In genomic region chrX:135973548-135974278, GRCh38 we compare ENCODE assay signal across 8 cellular contexts. TPM values are rescaled to one million over a fixed set of nuclear protein-coding genes. Genes with fewer than 3 reads are reported as not detected.
DNase-seq lines count a peak whose midpoint lies in the region; TF ChIP-seq lines count a peak whose summit lies in the region.

Gene MMGT1 (minus strand): TSS chrX:135973988. CDS start chrX:135973675, 313 bp downstream.

- peaks cover 0 to 2% of the 10 kb centered on the region in 2 experiments for H3K36me3 ChIP-seq in SK-N-SH (replicated peaks in 1 of 2; ENCODE audit: control insufficient read depth in 1 of 2, insufficient read depth in 2 of 2, low read length in 1 of 2)

- POLR2A ChIA-PET in SK-N-SH (lab: Yijun Ruan, JAX): interaction anchor here (0.6 to 0.8 kb wide), 2 partner anchors 12 to 219 kb away, joined by 4 to 5 read pairs; partner anchors contain the start of gene SLC9A6

- peak within 1 kb of the TSS; percentile 98 for H3K4me3 Mint-ChIP-seq in HFFc6

- H3K4me1 ChIP-seq in SK-N-SH (ENCODE audit: control insufficient read depth in 1 of 2, insufficient read depth in 2 of 2, low read depth in 1 of 2, low read length in 1 of 2): peaks cover 0 to 2% of the 10 kb centered on the region in 2 experiments; a peak in 1 of 4 replicates

- 39% methylated on average over 41 of the region's 65 CpGs for WGBS in SK-N-SH (ENCODE audit: low lambda C conversion rate)

- peak within 1 kb of the TSS; percentile 86 for H3K9ac ChIP-seq in SK-N-SH

- H3K4me2 ChIP-seq in SK-N-SH: peak within 1 kb of the TSS; percentile 77

- no peak for TF ChIP-seq RAD21 in SK-N-SH (IDR thresholded peaks at IDR 0.05; ENCODE audit: low read length)

- peaks cover 46% of the 10 kb centered on the region for H3K79me2 ChIP-seq in SK-N-SH (ENCODE audit: insufficient read depth)

- no peaks in the 10 kb centered on the region for H3F3A ChIP-seq in SK-N-SH (replicated peaks; ENCODE audit: insufficient read depth)

- H3K36me3 Mint-ChIP-seq in HFFc6 (ENCODE audit: low read depth): no peaks in the 10 kb centered on the region

- peak within 1 kb of the TSS; percentile 93 for H3K27ac ChIP-seq in SK-N-SH (ENCODE audit: low read depth in 2 of 2, low read length in 1 of 2)

- no peak for TF ChIP-seq EP300 in SK-N-SH (IDR thresholded peaks at IDR 0.05; ENCODE audit: borderline replicate concordance in 1 of 2, low read depth in 1 of 2, low read length in 1 of 2)

- no peaks in the 10 kb centered on the region for H3K9me3 ChIP-seq in SK-N-SH

- peak within 1 kb of the TSS; percentile 99 for H3K27ac Mint-ChIP-seq in HFFc6

- peaks cover 2% of the 10 kb centered on the region; the same call in 1 of the 2 replicates for H3K27me3 Mint-ChIP-seq in HFFc6 (ENCODE audit: insufficient read depth)

- TF ChIP-seq CTCF in HFFc6 (IDR thresholded peaks at IDR 0.05) (no peak), SK-N-SH (IDR thresholded peaks at IDR 0.05) (no peak)

- DNase-seq in GM03348 (ENCODE audit: low spot score) (peak; percentile 95), HFFc6 (peak; percentile 82), NCI-H1048 (lab: John Stamatoyannopoulos, UW) (peak; percentile 30), SK-N-SH (peak; percentile 93), globus pallidus (ENCODE audit: low spot score) (peak; percentile 82), nucleus accumbens (lab: John Stamatoyannopoulos, UW) (peak in 55 of 56 donors; percentile 22 to 91 (median 82)), superior temporal gyrus (ENCODE audit: extremely low spot score) (peak; percentile 84)
- DNase-seq in activated naive CD4-positive, alpha-beta T cell treated with anti-CD3 and anti-CD28 coated beads, Interleukin-2, amount 50 U/mL, for 16 hours: peak; percentile 83

- H3K4me1 Mint-ChIP-seq in HFFc6 (ENCODE audit: low read depth): peaks cover 43% of the 10 kb centered on the region

- peaks cover 4% of the 10 kb centered on the region; the same call in 1 of the 2 replicates for H3K27me3 ChIP-seq in SK-N-SH (ENCODE audit: insufficient read depth)

- H2AFZ ChIP-seq in SK-N-SH (ENCODE audit: low read depth): peak within 1 kb of the TSS; percentile 88

- no peaks in the 10 kb centered on the region for H4K20me1 ChIP-seq in SK-N-SH (ENCODE audit: insufficient read depth)

- peak within 1 kb of the TSS; percentile 70 to 83 for H3K4me3 ChIP-seq in SK-N-SH (ENCODE audit: low read depth in 2 of 2, low read length in 1 of 2)

- H3K9me3 Mint-ChIP-seq in HFFc6: no peaks in the 10 kb centered on the region

- no peaks in the 10 kb centered on the region for H3K9me2 ChIP-seq in SK-N-SH

- CTCF ChIA-PET in SK-N-SH (lab: Yijun Ruan, JAX): interaction anchor here (1.0 kb wide), 1 partner anchor 55 kb away, joined by 3 read pairs; no protein-coding TSS in a partner anchor

TF ChIP-seq in SK-N-SH, 30 proteins besides CTCF, POLR2A, EP300 and RAD21:
- TF ChIP-seq RCOR1 (IDR thresholded peaks at IDR 0.05; ENCODE audit: low read length) (no peak), GABPA (IDR thresholded peaks at IDR 0.05; ENCODE audit: low read depth) (peak; percentile 56), POLR2AphosphoS5 (IDR thresholded peaks at IDR 0.05; ENCODE audit: low read depth, low read length) (0 out of 2 replicates have a peak, but pooled peaks have one; percentile 22), ELF1 (IDR thresholded peaks at IDR 0.05) (peak; percentile 63; the same call in 1 of the 2 replicates), NFIC (IDR thresholded peaks at IDR 0.05; ENCODE audit: borderline replicate concordance) (no peak), FOXM1 (IDR thresholded peaks at IDR 0.05; ENCODE audit: low read depth) (no peak), CHD2 (IDR thresholded peaks at IDR 0.05; ENCODE audit: low read length, partially characterized antibody) (peak; percentile 35), EZH2phosphoT487 (IDR thresholded peaks at IDR 0.05; ENCODE audit: borderline replicate concordance, low read depth) (no peak), GATA2 (CRISPR knock-in tag; IDR thresholded peaks at IDR 0.05) (no peak), MAX (IDR thresholded peaks at IDR 0.05; ENCODE audit: low read depth) (peak; percentile 33; the same call in 1 of the 2 replicates), RFX5 (IDR thresholded peaks at IDR 0.05; ENCODE audit: low read length) (no peak)
- TF ChIP-seq, protein P1, sequence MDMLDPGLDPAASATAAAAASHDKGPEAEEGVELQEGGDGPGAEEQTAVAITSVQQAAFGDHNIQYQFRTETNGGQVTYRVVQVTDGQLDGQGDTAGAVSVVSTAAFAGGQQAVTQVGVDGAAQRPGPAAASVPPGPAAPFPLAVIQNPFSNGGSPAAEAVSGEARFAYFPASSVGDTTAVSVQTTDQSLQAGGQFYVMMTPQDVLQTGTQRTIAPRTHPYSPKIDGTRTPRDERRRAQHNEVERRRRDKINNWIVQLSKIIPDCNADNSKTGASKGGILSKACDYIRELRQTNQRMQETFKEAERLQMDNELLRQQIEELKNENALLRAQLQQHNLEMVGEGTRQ (IDR thresholded peaks at IDR 0.05; ENCODE audit: borderline replicate concordance, low read depth, low read length): no peak
- TF ChIP-seq, protein P2, sequence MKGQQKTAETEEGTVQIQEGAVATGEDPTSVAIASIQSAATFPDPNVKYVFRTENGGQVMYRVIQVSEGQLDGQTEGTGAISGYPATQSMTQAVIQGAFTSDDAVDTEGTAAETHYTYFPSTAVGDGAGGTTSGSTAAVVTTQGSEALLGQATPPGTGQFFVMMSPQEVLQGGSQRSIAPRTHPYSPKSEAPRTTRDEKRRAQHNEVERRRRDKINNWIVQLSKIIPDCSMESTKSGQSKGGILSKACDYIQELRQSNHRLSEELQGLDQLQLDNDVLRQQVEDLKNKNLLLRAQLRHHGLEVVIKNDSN (IDR thresholded peaks at IDR 0.05; ENCODE audit: borderline replicate concordance, low read depth): no peak

RNA-seq across cellular contexts. Expression of gene MMGT1, which starts in this region (rescaled TPM):
- 10 to 100 TPM; 28.5 to 34.4 (median 31.5) TPM for total RNA-seq in HFFc6 (2021; fragmentation: NEBNext Ultra II Directional; extraction: Animal tissue kit (Norgen Biotek cat#: 25700))
- polyA plus RNA-seq in SK-N-SH (2012; rRNA removed): 7.3 and 8.7 TPM in 2 replicates
- 12.2 and 14.8 TPM in 2 replicates for polyA plus RNA-seq in SK-N-SH (2012; cell fraction: cytosol; rRNA removed)
- polyA plus RNA-seq in SK-N-SH (2012; cell fraction: nucleus; rRNA removed): 1.7 and 3.1 TPM in 2 replicates

Comparison
In these comparisons a context has a peak if more than half of its experiments do, and no peak if none do; other contexts are left out.
1. Peak in every context shown above with its lines: DNase-seq, H3K4me3 ChIP-seq and H3K27ac ChIP-seq.
2. DNase-seq: peak in every context shown above with its lines; median percentile 95 in GM03348; 93 in SK-N-SH; 84 in superior temporal gyrus; 83 in activated naive CD4-positive, alpha-beta T cell treated with anti-CD3 and anti-CD28 coated beads, Interleukin-2, amount 50 U/mL, for 16 hours; 82 in HFFc6; 82 in globus pallidus; 82 in nucleus accumbens; 30 in NCI-H1048.